1 cellular context compared by ENCODE assay signal in genomic region chr19:45728683-45729082, GRCh38.
TF ChIP-seq lines count a peak whose summit lies in the region.

No MANE protein-coding gene starts in this region.

TF ChIP-seq in IMR-90, 13 proteins besides CTCF, POLR2A, EP300 and RAD21:
- TF ChIP-seq CEBPB (IDR thresholded peaks at IDR 0.05; ENCODE audit: low read depth, low read length), result 0 out of 2 replicates have a peak, but pooled peaks have one; percentile 31
TF ChIP-seq in IMR-90: peak in this region for 1; not testable (repeated sequence) for 12.
